ENCODE assay signal across 8 cellular contexts in the genomic region with DNA sequence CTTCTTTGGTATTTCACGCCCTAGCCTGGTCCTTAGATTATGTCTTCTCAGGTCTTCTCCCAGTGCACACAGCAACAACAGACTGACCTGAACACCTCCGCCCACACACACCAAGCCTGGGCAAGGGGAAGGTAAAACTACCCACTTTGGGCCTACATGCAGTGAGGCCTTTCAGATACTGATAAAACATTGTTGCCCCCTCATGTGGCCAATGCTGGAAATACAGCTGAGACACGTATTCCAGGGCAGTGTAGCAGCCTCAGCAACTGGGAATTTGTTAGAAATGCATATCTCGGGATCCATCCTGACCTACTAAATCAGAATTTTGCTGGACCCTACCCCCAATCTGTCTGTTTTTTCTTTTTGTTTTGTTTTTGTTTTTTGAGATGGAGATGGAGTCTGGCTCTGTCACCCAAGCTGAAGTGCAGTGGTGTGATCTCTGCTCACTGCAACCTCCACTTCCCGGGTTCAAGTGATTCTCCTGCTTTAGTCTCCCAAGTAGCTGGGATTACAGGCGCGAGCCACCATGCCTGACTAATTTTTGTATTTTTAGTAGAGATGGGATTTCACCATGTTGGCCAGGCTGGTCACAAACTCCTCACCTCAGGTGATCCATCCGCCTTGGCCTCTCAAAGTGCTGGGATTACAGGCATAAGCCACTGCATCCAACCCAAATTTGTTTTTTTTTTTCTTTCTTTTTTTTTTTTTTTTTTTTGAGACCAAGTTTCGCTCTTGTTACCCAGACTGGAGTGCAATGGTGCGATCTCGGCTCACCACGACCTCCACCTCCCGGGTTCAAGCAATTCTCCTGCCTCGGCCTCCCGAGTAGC. TPM values are rescaled to one million over a fixed set of nuclear protein-coding genes. Genes with fewer than 3 reads are reported as not detected.
DNase-seq lines count a peak whose midpoint lies in the region; ATAC-seq and TF ChIP-seq lines count a peak whose summit lies in the region.
"Not testable (repeated sequence)": the region's sequence is repeated elsewhere in the genome, so short reads cannot be mapped to it uniquely, and the experiment has no call there.

No MANE protein-coding gene starts in this region.

- not testable (repeated sequence) for H3K4me3 ChIP-seq in WI38 (ENCODE audit: low read depth, low read length); astrocyte of the cerebellum (ENCODE audit: low read depth, low read length)

- H3K27ac ChIP-seq in substantia nigra (ENCODE audit: low read depth, low read length, poor library complexity, severe bottlenecking), result not testable (repeated sequence)

- TF ChIP-seq CTCF in WI38 (IDR thresholded peaks at IDR 0.05; ENCODE audit: low read depth, low read length), result peak; percentile 83
- peak; percentile 80 for TF ChIP-seq CTCF in astrocyte of the cerebellum (IDR thresholded peaks at IDR 0.05; ENCODE audit: low read depth, low read length, missing control alignments)

- peak; percentile 63 for ATAC-seq in HG03354 (IDR thresholded peaks at IDR 0.05; ENCODE audit: poor library complexity, severe bottlenecking, unreplicated experiment)
- ATAC-seq in left cardiac atrium, result peak; percentile 71 to 77

- intact Hi-C loops in left cardiac atrium (cut with DNase I), result loop anchor here in 1 of 2 donors (5.0 kb wide), 1 partner anchor 115 kb away; no protein-coding TSS in a partner anchor

- peak; percentile 75 for DNase-seq in ELF-1 (ENCODE audit: low read depth, low spot score)
- DNase-seq in NCI-H460 (ENCODE audit: extremely low read depth, low read depth), result peak; percentile 81
- DNase-seq in astrocyte of the cerebellum (ENCODE audit: low read depth), result peak; percentile 58
- peak; percentile 82 for DNase-seq in left cardiac atrium
- peak; percentile 69 for DNase-seq in pons (ENCODE audit: low spot score)
- DNase-seq in substantia nigra (lab: John Stamatoyannopoulos, UW), result peak in 35 of 49 donors; percentile 5 to 69 (median 35)

- in situ Hi-C loops in astrocyte of the cerebellum (cut with HindIII; ENCODE audit: low sequenced_read_pairs), result not testable (repeated sequence)

RNA-seq across cellular contexts. Expression of gene PPP1R10, which starts 19.5 kb away (rescaled TPM):
- 68.4 and 74.9 TPM in 2 replicates for total RNA-seq in NCI-H460 (2014; rRNA removed; shearing (Covaris generic))
- 21.8 and 28.6 TPM in 2 replicates for polyA plus RNA-seq in NCI-H460 (2014; cell fraction: nucleus; rRNA removed)
- total RNA-seq in left cardiac atrium, result 10 to 100 TPM; 37.3 to 42.1 TPM

RNA-seq across cellular contexts. Expression of gene MRPS18B, which starts 20.1 kb away (rescaled TPM):
- total RNA-seq in NCI-H460 (2014; rRNA removed; shearing (Covaris generic)), result 116 and 129 TPM in 2 replicates
- 57.4 and 57.9 TPM in 2 replicates for polyA plus RNA-seq in NCI-H460 (2014; cell fraction: nucleus; rRNA removed)
- total RNA-seq in left cardiac atrium, result 10 to 100 TPM; 71.1 to 74.7 TPM

RNA-seq across cellular contexts. Expression of gene ABCF1, which starts 26.3 kb away (rescaled TPM):
- 29.2 and 34.4 TPM in 2 replicates for total RNA-seq in NCI-H460 (2014; rRNA removed; shearing (Covaris generic))
- polyA plus RNA-seq in NCI-H460 (2014; cell fraction: nucleus; rRNA removed), result 17.0 and 20.1 TPM in 2 replicates
- 10 to 100 TPM; 30.7 to 45.9 TPM for total RNA-seq in left cardiac atrium

RNA-seq across cellular contexts. Expression of gene ATAT1, which starts 29.1 kb away (rescaled TPM):
- total RNA-seq in NCI-H460 (2014; rRNA removed; shearing (Covaris generic)), result 4.3 and 7.7 TPM in 2 replicates
- polyA plus RNA-seq in NCI-H460 (2014; cell fraction: nucleus; rRNA removed), result 10.2 and 14.3 TPM in 2 replicates
- 1 to 10 TPM; 2.7 to 3.8 TPM for total RNA-seq in left cardiac atrium

RNA-seq across cellular contexts. Expression of gene PRR3, which starts 40.4 kb away (rescaled TPM):
- 9.1 and 9.6 TPM in 2 replicates for total RNA-seq in NCI-H460 (2014; rRNA removed; shearing (Covaris generic))
- 6.5 and 7.9 TPM in 2 replicates for polyA plus RNA-seq in NCI-H460 (2014; cell fraction: nucleus; rRNA removed)
- total RNA-seq in left cardiac atrium, result 1 to 10 TPM; 4.6 to 5.4 TPM
